In genomic region chr2:3536682-3537632, GRCh38 we compare ENCODE assay signal across 8 cellular contexts. TPM values are rescaled to one million over a fixed set of nuclear protein-coding genes. Genes with fewer than 3 reads are reported as not detected.
DNase-seq lines count a peak whose midpoint lies in the region; ATAC-seq and TF ChIP-seq lines count a peak whose summit lies in the region.

No MANE protein-coding gene starts in this region.

- H3K36me3 Mint-ChIP-seq in activated T-cell treated with anti-CD3 and anti-CD28 coated beads, Interleukin-2, amount 50 U/mL, for 24 hours (ENCODE audit: low read depth): peaks cover 48% of the 10 kb centered on the region
- H3K36me3 Mint-ChIP-seq in stimulated activated naive CD8-positive, alpha-beta T cell treated with anti-CD3 and anti-CD28 coated beads, Interleukin-15, Interleukin-2, amounts not matched to agents 100 ng/mL and 50 ng/mL, for 24 hours (ENCODE audit: low read depth): peaks cover 34% of the 10 kb centered on the region

- peak; percentile 56 for TF ChIP-seq CTCF in astrocyte of the cerebellum (IDR thresholded peaks at IDR 0.05; ENCODE audit: low read depth, low read length, missing control alignments)

- H3K9me3 Mint-ChIP-seq in activated T-cell treated with anti-CD3 and anti-CD28 coated beads, Interleukin-2, amount 50 U/mL, for 24 hours: no peaks in the 10 kb centered on the region
- H3K9me3 Mint-ChIP-seq in stimulated activated naive CD8-positive, alpha-beta T cell treated with anti-CD3 and anti-CD28 coated beads, Interleukin-15, Interleukin-2, amounts not matched to agents 100 ng/mL and 50 ng/mL, for 24 hours: no peaks in the 10 kb centered on the region

- no peaks in the 10 kb centered on the region for H3K9me3 ChIP-seq in MG63

- ATAC-seq in GM21737 (IDR thresholded peaks at IDR 0.05; ENCODE audit: unreplicated experiment): no peak

- peak overlapping the region; percentile 68 for H3K4me3 Mint-ChIP-seq in activated T-cell treated with anti-CD3 and anti-CD28 coated beads, Interleukin-2, amount 50 U/mL, for 24 hours
- H3K4me3 Mint-ChIP-seq in stimulated activated naive CD8-positive, alpha-beta T cell treated with anti-CD3 and anti-CD28 coated beads, Interleukin-15, Interleukin-2, amounts not matched to agents 100 ng/mL and 50 ng/mL, for 24 hours: peak overlapping the region; percentile 74

- H3K36me3 ChIP-seq in MG63: peaks cover 14% of the 10 kb centered on the region

- H3K4me3 ChIP-seq in MG63: peak overlapping the region; percentile 28; the same call in 1 of the 2 replicates
- peak overlapping the region; percentile 35 for H3K4me3 ChIP-seq in astrocyte of the cerebellum (ENCODE audit: low read depth, low read length)

- in situ Hi-C loops in astrocyte of the cerebellum (cut with HindIII; ENCODE audit: low sequenced_read_pairs): no loop called here

- H3K27ac Mint-ChIP-seq in activated T-cell treated with anti-CD3 and anti-CD28 coated beads, Interleukin-2, amount 50 U/mL, for 24 hours: peak overlapping the region; percentile 72
- peak overlapping the region; percentile 81 for H3K27ac Mint-ChIP-seq in stimulated activated naive CD8-positive, alpha-beta T cell treated with anti-CD3 and anti-CD28 coated beads, Interleukin-15, Interleukin-2, amounts not matched to agents 100 ng/mL and 50 ng/mL, for 24 hours

- peaks cover 6% of the 10 kb centered on the region for H3K4me1 Mint-ChIP-seq in activated T-cell treated with anti-CD3 and anti-CD28 coated beads, Interleukin-2, amount 50 U/mL, for 24 hours (ENCODE audit: low read depth)
- H3K4me1 Mint-ChIP-seq in stimulated activated naive CD8-positive, alpha-beta T cell treated with anti-CD3 and anti-CD28 coated beads, Interleukin-15, Interleukin-2, amounts not matched to agents 100 ng/mL and 50 ng/mL, for 24 hours (ENCODE audit: low read depth): no peaks in the 10 kb centered on the region

- no peaks in the 10 kb centered on the region for H3K27me3 ChIP-seq in MG63

- no peak for DNase-seq in activated T-cell treated with anti-CD3 and anti-CD28 coated beads, Interleukin-2, amount 50 U/mL, for 24 hours
- DNase-seq in activated T-cell treated with anti-CD3 and anti-CD28 coated beads for 4 hours (no peak), MG63 (peak; percentile 68), astrocyte of the cerebellum (ENCODE audit: low read depth) (no peak), islet precursor cell (peak; percentile 78), GM19240 (ENCODE audit: insufficient read length, low spot score) (no peak)

- no peaks in the 10 kb centered on the region for H3K27me3 Mint-ChIP-seq in activated T-cell treated with anti-CD3 and anti-CD28 coated beads, Interleukin-2, amount 50 U/mL, for 24 hours
- no peaks in the 10 kb centered on the region for H3K27me3 Mint-ChIP-seq in stimulated activated naive CD8-positive, alpha-beta T cell treated with anti-CD3 and anti-CD28 coated beads, Interleukin-15, Interleukin-2, amounts not matched to agents 100 ng/mL and 50 ng/mL, for 24 hours

RNA-seq across cellular contexts. Expression of gene ADI1, which starts 17.6 kb away (rescaled TPM):
- total RNA-seq in MG63 (2014; rRNA removed; shearing (Covaris generic); ENCODE audit: low replicate concordance): 75.8 and 78.9 TPM in 2 replicates

RNA-seq across cellular contexts. Expression of gene RNASEH1, which starts 21.2 kb away (rescaled TPM):
- 26.0 and 71.0 TPM in 2 replicates for total RNA-seq in MG63 (2014; rRNA removed; shearing (Covaris generic); ENCODE audit: low replicate concordance)

RNA-seq across cellular contexts. Expression of gene RPS7, which starts 38.1 kb away (rescaled TPM):
- total RNA-seq in MG63 (2014; rRNA removed; shearing (Covaris generic); ENCODE audit: low replicate concordance): 3,110 and 4,078 TPM in 2 replicates

RNA-seq across cellular contexts. Expression of gene COLEC11, which starts 58.0 kb away (rescaled TPM):
- 2.1 TPM in 1 of 2 replicates, not detected in the other for total RNA-seq in MG63 (2014; rRNA removed; shearing (Covaris generic); ENCODE audit: low replicate concordance)

Comparison
In these comparisons a context has a peak if more than half of its experiments do, and no peak if none do; other contexts are left out.
1. DNase-seq: peak in MG63 (single experiment) and islet precursor cell (single experiment); none in activated T-cell treated with anti-CD3 and anti-CD28 coated beads, Interleukin-2, amount 50 U/mL, for 24 hours (single experiment), activated T-cell treated with anti-CD3 and anti-CD28 coated beads for 4 hours (single experiment), astrocyte of the cerebellum (single experiment) and GM19240 (single experiment).